Comparison of ENCODE assay signal across 10 cellular contexts in the genomic region with DNA sequence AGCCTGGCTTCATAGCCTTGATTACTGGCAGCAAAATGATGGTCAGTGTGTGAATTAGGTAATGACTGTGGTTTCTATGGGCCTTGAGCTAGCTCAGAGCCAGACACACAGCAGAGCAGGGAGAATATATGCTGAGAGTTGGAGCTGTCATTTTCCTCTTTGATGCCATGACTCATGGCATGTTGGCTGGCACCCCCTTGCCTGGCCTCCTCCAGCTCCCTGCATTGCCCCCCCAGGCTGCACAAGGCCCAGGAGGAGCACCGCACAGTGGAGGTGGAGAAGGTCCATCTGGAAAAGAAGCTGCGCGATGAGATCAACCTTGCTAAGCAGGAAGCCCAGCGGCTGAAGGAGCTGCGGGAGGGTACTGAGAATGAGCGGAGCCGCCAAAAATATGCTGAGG.
"Had no signal": no experiment of that assay in that cellular context is flagged by ENCODE, and none has a peak within 500 bp of the region (broad histone marks: within the 10 kb centered on the region; RNA-seq: fewer than 3 reads in every experiment).

No MANE protein-coding gene starts in this region.

- H3K9me3 Mint-ChIP-seq: immature natural killer cell; stimulated activated naive CD8-positive, alpha-beta T cell treated with anti-CD3 and anti-CD28 coated beads, Interleukin-15, Interleukin-2, amounts not matched to agents 100 ng/mL and 50 ng/mL, for 24 hours had no signal

- H3K27ac Mint-ChIP-seq: stimulated activated naive CD8-positive, alpha-beta T cell treated with anti-CD3 and anti-CD28 coated beads, Interleukin-15, Interleukin-2, amounts not matched to agents 100 ng/mL and 50 ng/mL, for 24 hours had no signal

- ATAC-seq: activated CD4-positive, CD25-positive, alpha-beta regulatory T cell treated with anti-CD3 and anti-CD28 coated beads, Interleukin-2, amount 50 U/mL, for 24 hours; sciatic nerve had no signal

- H3K4me3 Mint-ChIP-seq: immature natural killer cell; stimulated activated naive CD8-positive, alpha-beta T cell treated with anti-CD3 and anti-CD28 coated beads, Interleukin-15, Interleukin-2, amounts not matched to agents 100 ng/mL and 50 ng/mL, for 24 hours had no signal

- DNase-seq: activated CD4-positive, alpha-beta T cell treated with anti-CD3 and anti-CD28 coated beads, Interleukin-2, amount 50 U/mL, for 1 hour; activated T-cell treated with anti-CD3 and anti-CD28 coated beads for 4 hours; colonic mucosa; esophagus squamous epithelium; foreskin fibroblast; immature natural killer cell; spleen had no signal

- H3K27me3 Mint-ChIP-seq: stimulated activated naive CD8-positive, alpha-beta T cell treated with anti-CD3 and anti-CD28 coated beads, Interleukin-15, Interleukin-2, amounts not matched to agents 100 ng/mL and 50 ng/mL, for 24 hours had no signal
